ENCODE assay signal across 8 cellular contexts in the genomic region with DNA sequence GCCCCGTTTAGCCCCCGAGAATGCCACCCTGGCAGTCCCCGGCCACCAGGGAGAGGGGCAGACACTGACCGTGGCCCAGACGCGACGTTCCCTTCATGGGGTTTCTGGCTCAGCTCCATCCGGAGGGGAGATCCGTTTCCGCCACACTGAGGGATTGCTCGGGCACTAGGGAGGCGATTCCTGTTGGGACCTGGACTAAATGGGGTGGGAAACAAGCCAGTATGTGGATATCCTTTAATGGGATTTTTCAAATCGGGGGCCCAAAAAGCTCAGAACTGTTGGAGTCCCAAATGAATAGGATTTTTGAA. TPM values are rescaled to one million over a fixed set of nuclear protein-coding genes. Genes with fewer than 3 reads are reported as not detected.
DNase-seq lines count a peak whose midpoint lies in the region; ATAC-seq and TF ChIP-seq lines count a peak whose summit lies in the region.
"Not testable (repeated sequence)": the region's sequence is repeated elsewhere in the genome, so short reads cannot be mapped to it uniquely, and the experiment has no call there.

No MANE protein-coding gene starts in this region.

- CTCF ChIA-PET in AG04449 (lab: Yijun Ruan, JAX): not testable (repeated sequence)

- H3K4me2 ChIP-seq in OCI-LY1 (ENCODE audit: low read length) (peak overlapping the region; percentile 54), skeletal muscle satellite cell (ENCODE audit: low read length) (peak overlapping the region; percentile 70)

- not testable (repeated sequence) for TF ChIP-seq CTCF in AG04449 (IDR thresholded peaks at IDR 0.05; ENCODE audit: insufficient read depth, low read length, missing control alignments); OCI-LY1 (IDR thresholded peaks at IDR 0.05; ENCODE audit: low read length); choroid plexus epithelial cell (conservative IDR thresholded peaks at IDR 0.05; ENCODE audit: low read depth, low read length); heart right ventricle (IDR thresholded peaks at IDR 0.05)

- intact Hi-C loops in heart right ventricle (cut with DNase I): not testable (repeated sequence)

- H4K20me1 ChIP-seq in OCI-LY1 (ENCODE audit: insufficient read depth, low read length): not testable (repeated sequence)

- not testable (repeated sequence) for H3K79me2 ChIP-seq in OCI-LY1 (ENCODE audit: insufficient read depth, low read length)

- not testable (repeated sequence) for H3K27me3 ChIP-seq in OCI-LY1 (ENCODE audit: insufficient read depth, low read length); heart right ventricle; mucosa of rectum (ENCODE audit: control insufficient read depth in 2 of 2, insufficient read depth in 2 of 2, low read length in 2 of 2); skeletal muscle satellite cell (ENCODE audit: control insufficient read depth, insufficient read depth, low read length)

- H3F3A ChIP-seq in OCI-LY1 (ENCODE audit: insufficient read depth, low read length): not testable (repeated sequence)

- not testable (repeated sequence) for H3K9me2 ChIP-seq in OCI-LY1 (ENCODE audit: low read depth, low read length)

- not testable (repeated sequence) for H2AFZ ChIP-seq in OCI-LY1 (ENCODE audit: low read length)

- not testable (repeated sequence) for H3K9ac ChIP-seq in OCI-LY1 (ENCODE audit: low read length)
- peak overlapping the region in 1 of 2 donors; percentile 10 for H3K9ac ChIP-seq in mucosa of rectum (ENCODE audit: low read depth in 1 of 2, low read length in 2 of 2)
- peak overlapping the region; percentile 90 for H3K9ac ChIP-seq in skeletal muscle satellite cell (ENCODE audit: low read depth, low read length)

- H3K4me1 ChIP-seq in OCI-LY1 (ENCODE audit: insufficient read depth, low read length, severe bottlenecking): peaks cover 10% of the 10 kb centered on the region
- H3K4me1 ChIP-seq in heart right ventricle: peaks cover 0 to 13% (median 4%) of the 10 kb centered on the region in 9 donors
- H3K4me1 ChIP-seq in mucosa of rectum (ENCODE audit: control insufficient read depth in 2 of 2, insufficient read depth in 2 of 2, low read length in 2 of 2); skeletal muscle satellite cell (ENCODE audit: control insufficient read depth, insufficient read depth, low read length): not testable (repeated sequence)

- ATAC-seq in GM21619 (IDR thresholded peaks at IDR 0.05; ENCODE audit: unreplicated experiment) (peak; percentile 21), heart right ventricle (peak in 2 of 8 donors; percentile 24 to 34)

- not testable (repeated sequence) for H3K27ac ChIP-seq in OCI-LY1 (ENCODE audit: low read depth, low read length, poor library complexity, severe bottlenecking); mucosa of rectum (ENCODE audit: low read depth in 2 of 2, low read length in 2 of 2)
- peak overlapping the region in 8 of 10 donors; percentile 55 to 89 (median 83) for H3K27ac ChIP-seq in heart right ventricle

- not testable (repeated sequence) for H3K9me3 ChIP-seq in OCI-LY1 (ENCODE audit: low read length); heart right ventricle; mucosa of rectum (ENCODE audit: control insufficient read depth in 2 of 2, low read length in 2 of 2); skeletal muscle satellite cell (replicated peaks; ENCODE audit: low read length)

- WGBS in heart right ventricle, 2 donors: 1 to 2% methylated on average over 11 of the region's 13 CpGs

- H3K4me3 ChIP-seq in AG04449 (ENCODE audit: low read depth, low read length) (peak overlapping the region; percentile 56), OCI-LY1 (ENCODE audit: low read depth, low read length, poor library complexity, severe bottlenecking) (peak overlapping the region; percentile 80), choroid plexus epithelial cell (ENCODE audit: low read depth, low read length) (peak overlapping the region; percentile 80), heart right ventricle (peak overlapping the region; percentile 55 to 96 (median 76)), mucosa of rectum (ENCODE audit: low read length in 2 of 2) (peak overlapping the region; percentile 67 to 85), skeletal muscle satellite cell (ENCODE audit: low read length) (peak overlapping the region; percentile 93)

- not testable (repeated sequence) for DNase-seq in AG04449 (ENCODE audit: low read depth, low spot score); choroid plexus epithelial cell (ENCODE audit: low read depth); heart right ventricle
- peak; percentile 21 to 25 for DNase-seq in activated T-cell treated with anti-CD3 and anti-CD28 coated beads, Interleukin-2, amount 50 U/mL, for 48 hours

- not testable (repeated sequence) for H3K36me3 ChIP-seq in OCI-LY1 (ENCODE audit: insufficient read depth, low read length); mucosa of rectum (ENCODE audit: control insufficient read depth in 2 of 2, insufficient read depth in 2 of 2, low read length in 2 of 2); skeletal muscle satellite cell (ENCODE audit: insufficient read depth, low read length)
- H3K36me3 ChIP-seq in heart right ventricle: peaks cover 0 to 23% (median 0%) of the 10 kb centered on the region in 9 donors

- POLR2A ChIA-PET in AG04449 (lab: Yijun Ruan, JAX): not testable (repeated sequence)

RNA-seq across cellular contexts. Expression of a gene that starts 0.6 kb away (rescaled TPM):
- total RNA-seq in heart right ventricle: 10 to 100 TPM; 21.0 to 55.0 (median 31.8) TPM
- polyA plus RNA-seq in heart right ventricle: 10 to 100 TPM; 12.7 to 15.8 TPM
- total RNA-seq in skeletal muscle satellite cell (2012; rRNA removed): 31.9 and 34.5 TPM in 2 replicates
